ENCODE assay signal across 8 cellular contexts in the genomic region with DNA sequence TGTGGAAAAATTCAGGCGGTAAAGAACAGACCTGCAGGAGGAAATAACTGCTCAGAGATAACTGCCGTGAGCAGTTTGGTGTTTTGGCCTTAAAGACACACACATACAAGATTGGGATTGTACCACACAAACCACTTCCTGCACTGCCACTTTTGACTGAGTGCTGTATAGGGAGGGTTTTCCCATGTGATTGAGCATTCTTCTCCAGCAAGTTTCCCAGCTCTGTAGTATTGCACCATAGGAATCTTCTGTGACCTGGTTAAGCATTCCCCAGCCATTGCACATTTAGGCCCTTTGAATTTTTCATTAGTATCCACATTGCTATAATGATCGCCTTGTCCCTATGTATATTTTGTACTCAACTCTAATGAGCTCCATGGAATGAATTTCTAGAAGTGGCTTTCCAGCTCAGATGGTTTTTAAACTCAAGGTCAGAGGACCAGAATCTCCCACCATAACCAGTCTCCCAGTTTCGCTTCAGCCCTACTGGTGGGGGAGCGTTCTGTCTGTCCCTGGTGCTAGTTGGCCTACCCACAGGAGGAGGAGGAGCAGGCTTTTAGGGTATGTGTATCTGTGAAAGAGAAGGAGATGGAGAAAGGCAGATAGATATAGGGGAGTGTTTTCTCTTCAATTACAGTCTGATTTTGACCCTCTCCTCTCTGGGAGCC. TPM values are rescaled to one million over a fixed set of nuclear protein-coding genes. Genes with fewer than 3 reads are reported as not detected.
A peak's percentile ranks its signal among the peaks of the same experiment; 100 is the strongest.
DNase-seq lines count a peak whose midpoint lies in the region; ATAC-seq and TF ChIP-seq lines count a peak whose summit lies in the region.

No MANE protein-coding gene starts in this region.

- no peak for TF ChIP-seq EP300 in gastroesophageal sphincter (IDR thresholded peaks at IDR 0.05)

- no peaks in the 10 kb centered on the region for H3K9me3 Mint-ChIP-seq in activated CD4-positive, alpha-beta T cell treated with anti-CD3 and anti-CD28 coated beads, Interleukin-2, amount 10 ng/mL, durations not matched to agents 7 days and 5 days
- H3K9me3 Mint-ChIP-seq in type B pancreatic cell: no peaks in the 10 kb centered on the region

- H3K4me1 ChIP-seq in gastroesophageal sphincter: peaks cover 0 to 18% (median under 1%) of the 10 kb centered on the region in 3 donors

- WGBS in gastroesophageal sphincter (ENCODE audit: low coverage in 1 of 2), 2 donors: 72 to 94% methylated on average over 3 to 4 of the region's 5 CpGs

- CTCF ChIA-PET in activated CD4-positive, alpha-beta T cell treated with anti-CD3 and anti-CD28 coated beads, Interleukin-2, amount 10 ng/mL, durations not matched to agents 7 days and 5 days (lab: Charles Lee): interaction anchor here (0.6 to 2.5 kb wide), 6 partner anchors 9 to 42 kb away, joined by 3 to 6 read pairs (median 4); a partner anchor contains a TSS
- CTCF ChIA-PET in GM10248 (lab: Yijun Ruan, JAX): interaction anchor here (1.1 to 2.0 kb wide), 8 partner anchors 9 to 57 kb away, joined by 3 to 10 read pairs (median 5); a partner anchor contains a TSS

- no peaks in the 10 kb centered on the region for H3K27me3 ChIP-seq in gastroesophageal sphincter

- POLR2A ChIA-PET in activated CD4-positive, alpha-beta T cell treated with anti-CD3 and anti-CD28 coated beads, Interleukin-2, amount 10 ng/mL, durations not matched to agents 7 days and 5 days (lab: Charles Lee): no interaction called here
- POLR2A ChIA-PET in GM10248 (lab: Yijun Ruan, JAX): interaction anchor here (1.5 kb wide), 1 partner anchor 10 kb away, joined by 4 read pairs; a partner anchor contains a TSS

- ATAC-seq in GM18502 (IDR thresholded peaks at IDR 0.05; ENCODE audit: poor library complexity, unreplicated experiment) (peak; percentile 51), HG03139 (IDR thresholded peaks at IDR 0.05; ENCODE audit: unreplicated experiment) (peak; percentile 34), gastroesophageal sphincter (peak; percentile 26), HG03025 (IDR thresholded peaks at IDR 0.05; ENCODE audit: low FRiP score, unreplicated experiment) (no peak), GM21619 (IDR thresholded peaks at IDR 0.05; ENCODE audit: unreplicated experiment) (no peak)

- DNase-seq in activated CD4-positive, alpha-beta T cell treated with anti-CD3 and anti-CD28 coated beads, Interleukin-2, amount 10 ng/mL, durations not matched to agents 7 days and 5 days: peak; percentile 75
- no peak for DNase-seq in type B pancreatic cell (ENCODE audit: extremely low spot score, unreplicated experiment)
- no peak for DNase-seq in GM10248 (ENCODE audit: extremely low spot score)

- H3K27ac Mint-ChIP-seq in activated CD4-positive, alpha-beta T cell treated with anti-CD3 and anti-CD28 coated beads, Interleukin-2, amount 10 ng/mL, durations not matched to agents 7 days and 5 days: peak overlapping the region; percentile 94
- H3K27ac Mint-ChIP-seq in type B pancreatic cell: peak overlapping the region; percentile 40

- H3K27ac ChIP-seq in gastroesophageal sphincter: no peak overlapping the region

- H3K9me3 ChIP-seq in gastroesophageal sphincter: no peaks in the 10 kb centered on the region

- TF ChIP-seq POLR2A in gastroesophageal sphincter (IDR thresholded peaks at IDR 0.05): no peak

- peaks cover 0 to 4% of the 10 kb centered on the region in 2 donors for H3K36me3 ChIP-seq in gastroesophageal sphincter

- no peak overlapping the region for H3K4me3 ChIP-seq in gastroesophageal sphincter

- no peaks in the 10 kb centered on the region for H3K27me3 Mint-ChIP-seq in activated CD4-positive, alpha-beta T cell treated with anti-CD3 and anti-CD28 coated beads, Interleukin-2, amount 10 ng/mL, durations not matched to agents 7 days and 5 days
- no peaks in the 10 kb centered on the region for H3K27me3 Mint-ChIP-seq in type B pancreatic cell

- peak overlapping the region; percentile 46 for H3K4me3 Mint-ChIP-seq in activated CD4-positive, alpha-beta T cell treated with anti-CD3 and anti-CD28 coated beads, Interleukin-2, amount 10 ng/mL, durations not matched to agents 7 days and 5 days
- H3K4me3 Mint-ChIP-seq in type B pancreatic cell: no peak overlapping the region

- TF ChIP-seq CTCF in gastroesophageal sphincter (IDR thresholded peaks at IDR 0.05): no peak
- no peak for TF ChIP-seq CTCF in type B pancreatic cell (conservative IDR thresholded peaks at IDR 0.05)
- no peak for TF ChIP-seq CTCF in GM10248 (IDR thresholded peaks at IDR 0.05; ENCODE audit: control extremely low read depth, extremely low read depth, low read depth, missing control alignments)

- peaks cover 26% of the 10 kb centered on the region for H3K36me3 Mint-ChIP-seq in activated CD4-positive, alpha-beta T cell treated with anti-CD3 and anti-CD28 coated beads, Interleukin-2, amount 10 ng/mL, durations not matched to agents 7 days and 5 days (ENCODE audit: low read depth)
- peaks cover 4% of the 10 kb centered on the region for H3K36me3 Mint-ChIP-seq in type B pancreatic cell

- peaks cover 89% of the 10 kb centered on the region for H3K4me1 Mint-ChIP-seq in activated CD4-positive, alpha-beta T cell treated with anti-CD3 and anti-CD28 coated beads, Interleukin-2, amount 10 ng/mL, durations not matched to agents 7 days and 5 days
- H3K4me1 Mint-ChIP-seq in type B pancreatic cell (ENCODE audit: unreplicated experiment): peaks cover 36% of the 10 kb centered on the region

RNA-seq across cellular contexts. Expression of a gene that starts 9.3 kb away (rescaled TPM):
- total RNA-seq in activated CD4-positive, alpha-beta T cell treated with anti-CD3 and anti-CD28 coated beads, Interleukin-2, amount 10 ng/mL, durations not matched to agents 7 days and 5 days: 100 to 1,000 TPM; 126 to 128 TPM
- 10 to 100 TPM; 12.7 to 24.0 (median 19.1) TPM for total RNA-seq in gastroesophageal sphincter
- 80.3 and 82.1 TPM in 2 replicates for total RNA-seq in type B pancreatic cell (ENCODE audit: low replicate concordance)

Comparison
In these comparisons a context has a peak if more than half of its experiments do, and no peak if none do; other contexts are left out.
1. ATAC-seq: peak in GM18502 (single experiment), HG03139 (single experiment) and gastroesophageal sphincter (single experiment); none in HG03025 (single experiment) and GM21619 (single experiment).